In the genomic region with DNA sequence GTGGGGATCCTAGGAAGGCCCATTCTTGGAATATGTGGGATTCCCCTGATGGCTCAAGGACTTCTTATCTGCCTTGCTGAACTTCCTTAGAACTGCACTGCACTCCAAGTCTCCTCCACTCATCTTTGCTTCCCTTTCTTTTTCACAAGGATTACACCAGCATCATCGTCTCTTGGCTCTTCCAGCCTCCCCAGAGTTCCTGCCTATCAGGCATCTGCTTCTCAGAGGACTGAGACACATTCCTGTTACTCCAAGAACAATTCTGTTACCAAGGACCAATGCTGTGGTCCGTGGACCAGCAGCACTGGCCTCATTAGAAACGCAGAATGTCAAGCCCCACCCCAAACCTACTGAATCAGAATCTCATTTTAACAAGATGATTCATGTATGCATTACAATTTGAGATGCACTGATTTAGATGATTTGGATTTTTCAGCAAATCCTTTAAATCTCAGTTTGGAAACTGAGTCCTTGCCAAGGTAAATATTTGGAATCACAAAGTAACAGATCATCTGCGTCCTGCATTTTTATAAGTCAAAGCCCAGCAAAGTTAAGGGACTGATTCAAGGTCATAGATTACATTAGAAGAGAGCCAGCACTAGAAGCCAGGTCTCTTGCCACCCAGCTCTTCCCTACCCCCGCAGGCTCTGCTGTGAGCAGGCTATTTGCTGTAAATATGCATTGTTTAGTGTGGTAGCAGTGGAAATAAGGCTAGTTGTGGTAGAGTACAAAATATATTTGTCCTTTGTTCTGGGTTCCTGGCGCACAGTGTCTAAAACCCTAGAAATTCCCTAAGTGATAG, we compare ENCODE assay signal across 12 cellular contexts.
DNase-seq lines count a peak whose midpoint lies in the region; ATAC-seq and TF ChIP-seq lines count a peak whose summit lies in the region.
"Had no signal": no experiment of that assay in that cellular context is flagged by ENCODE, and none has a peak within 500 bp of the region (broad histone marks: within the 10 kb centered on the region; RNA-seq: fewer than 3 reads in every experiment).

No MANE protein-coding gene starts in this region.

- POLR2A ChIA-PET in Panc1 (lab: Charles Lee), result interaction anchor here (1.0 kb wide), 1 partner anchor 284 kb away, joined by 4 read pairs; no protein-coding TSS in a partner anchor

- intact Hi-C loops in Panc1 (cut with micrococcal nuclease; ENCODE audit: unreplicated experiment), result no loop called here

- ATAC-seq in Panc1 (peak; percentile 69), esophagus mucosa (peak; percentile 57)

- CTCF ChIA-PET in Panc1 (lab: Charles Lee), result no interaction called here

- DNase-seq in AG09309 (ENCODE audit: low read depth), result peak; percentile 91
- DNase-seq in Panc1 (ENCODE audit: low read depth, low spot score), result no peak
- DNase-seq in DMS79 treated with DMSO at 0.1 percent for 48 hours (lab: John Stamatoyannopoulos, UW), result no peak
- no peak for DNase-seq in mesenteric fat pad (ENCODE audit: low spot score)
- DNase-seq in coronary artery (ENCODE audit: low spot score), result no peak
- no peak for DNase-seq in HUDEP-2 (lab: John Stamatoyannopoulos, UW; ENCODE audit: unreplicated experiment in 76 of 76)
- DNase-seq: activated CD8-positive, alpha-beta memory T cell treated with anti-CD3 and anti-CD28 coated beads, Interleukin-2, amount 50 U/mL, for 48 hours; CD4-positive, alpha-beta T cell; NCI-H748 treated with DMSO at 0.1 percent for 48 hours had no signal

- H3K36me3 ChIP-seq in Panc1 (ENCODE audit: control insufficient read depth, insufficient read depth, low read length), result peaks cover 9% of the 10 kb centered on the region
- H3K36me3 ChIP-seq in muscle layer of colon (ENCODE audit: insufficient read depth, low read length), result peaks cover 6% of the 10 kb centered on the region

- peak overlapping the region; percentile 88 for H3K27ac ChIP-seq in Panc1 (ENCODE audit: low read length)
- peak overlapping the region; percentile 17 for H3K27ac ChIP-seq in muscle layer of colon (ENCODE audit: low read depth, low read length)
- peak overlapping the region in 1 of 2 donors; percentile 53 for H3K27ac ChIP-seq in coronary artery
- H3K27ac ChIP-seq: parathyroid adenoma had no signal

- H3K4me1 ChIP-seq in Panc1 (ENCODE audit: control insufficient read depth, insufficient read depth, low read length), result peaks cover 35% of the 10 kb centered on the region
- H3K4me1 ChIP-seq in muscle layer of colon (ENCODE audit: insufficient read depth, low read length), result peaks cover 6% of the 10 kb centered on the region

- no TSS peak for BruUV-seq in Panc1 (replicated peaks; lab: Mats Ljungman, UMichigan)

- H3K27me3 ChIP-seq in Panc1 (ENCODE audit: control insufficient read depth, insufficient read depth, low read length) (no peaks in the 10 kb centered on the region), muscle layer of colon (ENCODE audit: control insufficient read depth in 1 of 2, insufficient read depth in 2 of 2, low read length in 2 of 2) (no peaks in the 10 kb centered on the region)

- no peak overlapping the region for H3K4me3 ChIP-seq in AG09309 (ENCODE audit: control insufficient read depth, low read depth, low read length)
- no peak overlapping the region for H3K4me3 ChIP-seq in Panc1 (ENCODE audit: low read depth in 2 of 2, low read length in 2 of 2)
- no peak overlapping the region for H3K4me3 ChIP-seq in muscle layer of colon (ENCODE audit: low read depth in 1 of 2, low read length in 2 of 2)
- no peak overlapping the region for H3K4me3 ChIP-seq in coronary artery

- TF ChIP-seq CTCF in AG09309 (IDR thresholded peaks at IDR 0.05; ENCODE audit: control insufficient read depth, insufficient read depth, low read depth, low read length, missing control alignments) (no peak), Panc1 (IDR thresholded peaks at IDR 0.05) (no peak), coronary artery (IDR thresholded peaks at IDR 0.05) (no peak)

- in situ Hi-C loops in Panc1 (cut with HindIII; ENCODE audit: low pct_unique_long_range_greater_than_20kb, low sequenced_read_pairs), result no loop called here

- H3K9me3 ChIP-seq in Panc1 (ENCODE audit: control insufficient read depth, insufficient read depth, low read depth, low read length), result no peaks in the 10 kb centered on the region
- no peaks in the 10 kb centered on the region for H3K9me3 ChIP-seq in muscle layer of colon (ENCODE audit: low read length)

- H3K9ac ChIP-seq in muscle layer of colon (ENCODE audit: low read length), result no peak overlapping the region
- H3K9ac ChIP-seq: parathyroid adenoma had no signal
